ENCODE assay signal across 16 cellular contexts in the genomic region with DNA sequence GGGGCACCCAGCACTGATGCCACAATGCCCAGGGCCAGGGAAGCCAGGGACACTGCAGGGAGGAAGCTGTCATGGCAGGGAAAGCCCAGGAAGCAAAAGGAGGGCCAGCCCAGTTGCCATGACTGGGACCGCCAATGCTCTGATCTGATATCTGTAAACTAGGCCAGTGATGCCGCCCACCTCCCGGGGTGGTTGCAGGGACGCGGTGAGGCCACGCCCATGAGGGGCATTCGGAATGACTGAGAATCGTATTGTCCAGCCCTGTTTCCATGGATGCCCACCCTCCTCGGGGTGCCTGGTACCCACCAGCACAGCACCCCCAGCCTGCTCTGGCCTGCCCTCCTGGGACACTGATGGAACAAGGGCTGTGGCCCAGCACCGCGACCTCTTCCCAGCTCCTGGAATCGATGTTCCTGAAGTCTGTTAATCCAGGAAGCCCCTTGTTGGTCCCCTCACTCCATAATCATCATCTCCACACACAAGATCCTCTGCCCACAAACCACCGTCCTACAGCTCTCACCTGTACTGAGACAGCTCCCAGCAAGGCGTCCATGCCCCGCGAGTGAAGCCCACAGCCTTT. TPM values are rescaled to one million over a fixed set of nuclear protein-coding genes. Genes with fewer than 3 reads are reported as not detected.
A peak's percentile ranks its signal among the peaks of the same experiment; 100 is the strongest.
DNase-seq lines count a peak whose midpoint lies in the region; TF ChIP-seq lines count a peak whose summit lies in the region.
"Had no signal": no experiment of that assay in that cellular context is flagged by ENCODE, and none has a peak within 500 bp of the region (broad histone marks: within the 10 kb centered on the region; RNA-seq: fewer than 3 reads in every experiment).

No MANE protein-coding gene starts in this region.

- H3K9me3 ChIP-seq in H9 (ENCODE audit: control insufficient read depth, low read depth, low read length): no peaks in the 10 kb centered on the region
- H3K9me3 ChIP-seq in mesenchymal stem cell (ENCODE audit: control insufficient read depth, low read length): peaks cover 14% of the 10 kb centered on the region
- H3K9me3 ChIP-seq in SK-N-SH: no peaks in the 10 kb centered on the region
- H3K9me3 ChIP-seq: BE2C had no signal

- H2AFZ ChIP-seq in H9 (ENCODE audit: low read length) (no peak overlapping the region), mesenchymal stem cell (ENCODE audit: low read depth, low read length) (no peak overlapping the region), SK-N-SH (ENCODE audit: low read depth) (no peak overlapping the region)

- H2BK15ac ChIP-seq in H9 (ENCODE audit: low read depth, low read length): no peak overlapping the region
- H2BK15ac ChIP-seq in mesenchymal stem cell (ENCODE audit: low read depth, poor library complexity, severe bottlenecking): no peak overlapping the region

- TF ChIP-seq CTCF in H9 (conservative IDR thresholded peaks at IDR 0.05) (no peak), SK-N-SH (IDR thresholded peaks at IDR 0.05) (no peak)

- H3K27ac ChIP-seq in H9 (ENCODE audit: insufficient read length, low read depth, low read length) (no peak overlapping the region), mesenchymal stem cell (ENCODE audit: low read length, poor library complexity, severe bottlenecking) (no peak overlapping the region), temporal lobe (ENCODE audit: low read depth, low read length) (peak overlapping the region; percentile 73), SK-N-SH (ENCODE audit: low read depth in 2 of 2, low read length in 1 of 2) (peak overlapping the region in 1 of 2 experiments; percentile 19; a peak in 1 of 4 replicates)

- H3K4me1 ChIP-seq in H9 (ENCODE audit: insufficient read depth, low read length): peaks cover 5% of the 10 kb centered on the region; the same call in 1 of the 2 replicates
- H3K4me1 ChIP-seq in mesenchymal stem cell (ENCODE audit: control insufficient read depth, insufficient read depth, low read depth, low read length): peaks cover 6% of the 10 kb centered on the region
- H3K4me1 ChIP-seq in SK-N-SH (ENCODE audit: control insufficient read depth in 1 of 2, insufficient read depth in 2 of 2, low read depth in 1 of 2, low read length in 1 of 2): peaks cover 0 to 45% of the 10 kb centered on the region in 2 experiments; a peak in 1 of 4 replicates

- H3K23ac ChIP-seq in H9 (ENCODE audit: insufficient read length, low read depth, low read length): no peak overlapping the region
- H3K23ac ChIP-seq in mesenchymal stem cell (ENCODE audit: low read length in 2 of 2): no peak overlapping the region

- POLR2A ChIA-PET in SK-N-SH (lab: Yijun Ruan, JAX): no interaction called here

- peak overlapping the region; percentile 5 to 90 (median 84); a peak in 5 of 7 replicates for H3K27ac Mint-ChIP-seq in H9
- H3K27ac Mint-ChIP-seq in dendritic cell treated with granulocyte-macrophage colony-stimulating factor and Interleukin-4, amounts not matched to agents 40 ng/mL and 50 ng/mL, for 4 days: peak overlapping the region; percentile 68

- WGBS in H9 (ENCODE audit: extremely low coverage, insufficient read length, low lambda C conversion rate): no CpG with 5 or more reads among the region's 16 CpGs
- WGBS in mesenchymal stem cell: 89% methylated on average over 16 of the region's 16 CpGs
- WGBS in SK-N-SH (ENCODE audit: low lambda C conversion rate): 94% methylated on average over 9 of the region's 16 CpGs

- no peak overlapping the region for H3K18ac ChIP-seq in H9 (ENCODE audit: insufficient read length, low read depth, low read length)
- H3K18ac ChIP-seq in mesenchymal stem cell (ENCODE audit: low read depth in 1 of 2, low read length in 2 of 2): no peak overlapping the region

- H3T11ph ChIP-seq in H9 (ENCODE audit: low read length): no peak overlapping the region

- H4K91ac ChIP-seq in H9 (ENCODE audit: insufficient read length, low read depth, low read length) (no peak overlapping the region), mesenchymal stem cell (ENCODE audit: low read length) (no peak overlapping the region)

- no peak for TF ChIP-seq EP300 in SK-N-SH (IDR thresholded peaks at IDR 0.05; ENCODE audit: borderline replicate concordance in 1 of 2, low read depth in 1 of 2, low read length in 1 of 2)

- no peak overlapping the region for H3K4me3 Mint-ChIP-seq in H9
- H3K4me3 Mint-ChIP-seq in dendritic cell treated with granulocyte-macrophage colony-stimulating factor and Interleukin-4, amounts not matched to agents 40 ng/mL and 50 ng/mL, for 4 days: no peak overlapping the region

- H3K27me3 ChIP-seq in H9 (ENCODE audit: insufficient read depth, low read length): no peaks in the 10 kb centered on the region
- H3K27me3 ChIP-seq in mesenchymal stem cell (ENCODE audit: control insufficient read depth in 1 of 2, insufficient read depth in 1 of 2, low read length in 2 of 2): no peaks in the 10 kb centered on the region
- H3K27me3 ChIP-seq in SK-N-SH (ENCODE audit: insufficient read depth): no peaks in the 10 kb centered on the region
- H3K27me3 ChIP-seq: BE2C had no signal

- H3K56ac ChIP-seq in H9 (ENCODE audit: insufficient read length, low read depth, low read length): no peak overlapping the region

- H3K27me3 Mint-ChIP-seq in H9 (ENCODE audit: low read depth): no peaks in the 10 kb centered on the region
- no peaks in the 10 kb centered on the region for H3K27me3 Mint-ChIP-seq in dendritic cell treated with granulocyte-macrophage colony-stimulating factor and Interleukin-4, amounts not matched to agents 40 ng/mL and 50 ng/mL, for 4 days

- H4K5ac ChIP-seq in H9 (ENCODE audit: insufficient read length, low read depth, low read length): no peak overlapping the region

- H2BK20ac ChIP-seq in H9 (ENCODE audit: low read depth, low read length, poor library complexity, severe bottlenecking): no peak overlapping the region

- peaks cover 0 to 9% of the 10 kb centered on the region in 2 experiments; a peak in 3 of 5 replicates for H3K9me3 Mint-ChIP-seq in H9
- H3K9me3 Mint-ChIP-seq in dendritic cell treated with granulocyte-macrophage colony-stimulating factor and Interleukin-4, amounts not matched to agents 40 ng/mL and 50 ng/mL, for 4 days: peaks cover 12% of the 10 kb centered on the region

- peaks cover 16 to 18% (median 17%) of the 10 kb centered on the region in 3 experiments for H3K36me3 Mint-ChIP-seq in H9 (ENCODE audit: insufficient read depth in 1 of 3, low read depth in 3 of 3)
- peaks cover 79% of the 10 kb centered on the region for H3K36me3 Mint-ChIP-seq in dendritic cell treated with granulocyte-macrophage colony-stimulating factor and Interleukin-4, amounts not matched to agents 40 ng/mL and 50 ng/mL, for 4 days (ENCODE audit: low read depth)

- H3K36me3 ChIP-seq in mesenchymal stem cell (ENCODE audit: control insufficient read depth in 1 of 2, insufficient read depth in 2 of 2, low read depth in 1 of 2, low read length in 2 of 2): peaks cover 2 to 8% of the 10 kb centered on the region in 2 experiments
- H3K36me3 ChIP-seq in SK-N-SH (replicated peaks in 1 of 2; ENCODE audit: control insufficient read depth in 1 of 2, insufficient read depth in 2 of 2, low read length in 1 of 2): no peaks in the 10 kb centered on the region

- no peak overlapping the region for H4K8ac ChIP-seq in H9 (replicated peaks; ENCODE audit: insufficient read length, low read depth, low read length)
- H4K8ac ChIP-seq in mesenchymal stem cell (ENCODE audit: low read length): no peak overlapping the region

- no peak overlapping the region for H2BK12ac ChIP-seq in H9 (ENCODE audit: insufficient read length, low read depth, low read length)
- H2BK12ac ChIP-seq in mesenchymal stem cell (ENCODE audit: low read length in 2 of 2): no peak overlapping the region

- no peak overlapping the region for H3K14ac ChIP-seq in H9 (ENCODE audit: insufficient read depth, low read length)
- H3K14ac ChIP-seq in mesenchymal stem cell (ENCODE audit: low read length in 2 of 2): no peak overlapping the region

- H2AK5ac ChIP-seq in H9 (ENCODE audit: insufficient read length, low read length): no peak overlapping the region
- no peak overlapping the region for H2AK5ac ChIP-seq in mesenchymal stem cell (ENCODE audit: low read length, severe bottlenecking)

- no peak overlapping the region for H3K4me2 ChIP-seq in H9 (ENCODE audit: insufficient read depth, insufficient read length, low read length)
- no peak overlapping the region for H3K4me2 ChIP-seq in mesenchymal stem cell (ENCODE audit: low read length, poor library complexity, severe bottlenecking)
- H3K4me2 ChIP-seq in SK-N-SH: no peak overlapping the region

- peaks cover 25 to 31% of the 10 kb centered on the region in 2 experiments for H3K4me1 Mint-ChIP-seq in H9
- peaks cover 87% of the 10 kb centered on the region for H3K4me1 Mint-ChIP-seq in dendritic cell treated with granulocyte-macrophage colony-stimulating factor and Interleukin-4, amounts not matched to agents 40 ng/mL and 50 ng/mL, for 4 days (ENCODE audit: low read depth)

- H4K20me1 ChIP-seq in H9 (ENCODE audit: control insufficient read depth, insufficient read depth, insufficient read length) (no peaks in the 10 kb centered on the region), SK-N-SH (ENCODE audit: insufficient read depth) (no peaks in the 10 kb centered on the region)

- no peaks in the 10 kb centered on the region for H3K23me2 ChIP-seq in H9 (ENCODE audit: insufficient read length, low read depth, low read length, poor library complexity, severe bottlenecking)

- DNase-seq in H9 (no peak), mesenchymal stem cell (no peak), retina (no peak), SK-N-SH (no peak)
- DNase-seq in activated CD4-positive, alpha-beta T cell treated with anti-CD3 and anti-CD28 coated beads for 1 hour: no peak
- DNase-seq: BE2C, KG1, NCI-H187 treated with DMSO at 0.1 percent for 48 hours, NCI-H446, NCI-H748 treated with DMSO at 0.1 percent for 48 hours had no signal

- H3K79me2 ChIP-seq in H9 (ENCODE audit: insufficient read depth, low read length) (peaks cover 6% of the 10 kb centered on the region; the same call in 1 of the 2 replicates), SK-N-SH (ENCODE audit: insufficient read depth) (no peaks in the 10 kb centered on the region)

- no peaks in the 10 kb centered on the region for H3F3A ChIP-seq in SK-N-SH (replicated peaks; ENCODE audit: insufficient read depth)

- TF ChIP-seq RAD21 in SK-N-SH (IDR thresholded peaks at IDR 0.05; ENCODE audit: low read length): no peak

- no peak overlapping the region for H2BK5ac ChIP-seq in H9 (ENCODE audit: insufficient read length, low read length)
- no peak overlapping the region for H2BK5ac ChIP-seq in mesenchymal stem cell (ENCODE audit: low read depth, low read length, poor library complexity, severe bottlenecking)

- H3K9me2 ChIP-seq in SK-N-SH: no peaks in the 10 kb centered on the region

- intact Hi-C loops in dendritic cell treated with granulocyte-macrophage colony-stimulating factor and Interleukin-4, amounts not matched to agents 40 ng/mL and 50 ng/mL, for 4 days (cut with micrococcal nuclease): loop anchor here (10.0 kb wide), 1 partner anchor 63 kb away; no protein-coding TSS in a partner anchor

- H3K79me1 ChIP-seq in H9 (ENCODE audit: insufficient read depth, low read depth, low read length, poor library complexity, severe bottlenecking): peaks cover 3% of the 10 kb centered on the region
- H3K79me1 ChIP-seq in mesenchymal stem cell (replicated peaks; ENCODE audit: low read length, poor library complexity, severe bottlenecking): peaks cover 2% of the 10 kb centered on the region

- CTCF ChIA-PET in SK-N-SH (lab: Yijun Ruan, JAX): interaction anchor here (1.1 to 3.1 kb wide), 4 partner anchors 19 to 161 kb away, joined by 3 to 10 read pairs (median 3); no protein-coding TSS in a partner anchor

- no peak overlapping the region for H2BK120ac ChIP-seq in H9 (ENCODE audit: low read depth, low read length, poor library complexity, severe bottlenecking)
- H2BK120ac ChIP-seq in mesenchymal stem cell (ENCODE audit: low read depth, low read length): no peak overlapping the region

- H3K4me3 ChIP-seq in mesenchymal stem cell (ENCODE audit: insufficient read depth in 1 of 2, low read depth in 1 of 2, low read length in 2 of 2) (no peak overlapping the region), SK-N-SH (ENCODE audit: low read depth in 2 of 2, low read length in 1 of 2) (no peak overlapping the region)

- no peak overlapping the region for H3K9ac ChIP-seq in H9 (ENCODE audit: extremely low read depth, insufficient read length, low read length)
- peak overlapping the region; percentile 3 for H3K9ac ChIP-seq in mesenchymal stem cell (ENCODE audit: low read length)
- H3K9ac ChIP-seq in SK-N-SH: no peak overlapping the region

- H3K4ac ChIP-seq in H9 (ENCODE audit: low read depth, low read length) (no peak overlapping the region), mesenchymal stem cell (ENCODE audit: low read depth in 1 of 2, low read length in 2 of 2) (no peak overlapping the region)

RNA-seq across cellular contexts. Expression of a gene that starts 48.7 kb away (rescaled TPM):
- total RNA-seq in H9 (2021): 6.7 and 7.8 TPM in 2 replicates
- not detected for polyA plus RNA-seq in mesenchymal stem cell (2013, experiment 1 of 2)
- polyA plus RNA-seq in mesenchymal stem cell (2013, experiment 2 of 2): not detected
- 30.2 TPM for total RNA-seq in temporal lobe
- 5.6 and 11.7 TPM in 2 replicates for polyA plus RNA-seq in SK-N-SH (2012; rRNA removed)
- 9.8 and 22.7 TPM in 2 replicates for polyA plus RNA-seq in SK-N-SH (2012; cell fraction: cytosol; rRNA removed)
- polyA plus RNA-seq in SK-N-SH (2012; cell fraction: nucleus; rRNA removed): 6.0 and 15.7 TPM in 2 replicates
- total RNA-seq: H4, M059J, Right ventricle myocardium inferior had no signal
- polyA plus RNA-seq: AG04450 had no signal
